Comparison of ENCODE assay signal across 9 cellular contexts in the genomic region with DNA sequence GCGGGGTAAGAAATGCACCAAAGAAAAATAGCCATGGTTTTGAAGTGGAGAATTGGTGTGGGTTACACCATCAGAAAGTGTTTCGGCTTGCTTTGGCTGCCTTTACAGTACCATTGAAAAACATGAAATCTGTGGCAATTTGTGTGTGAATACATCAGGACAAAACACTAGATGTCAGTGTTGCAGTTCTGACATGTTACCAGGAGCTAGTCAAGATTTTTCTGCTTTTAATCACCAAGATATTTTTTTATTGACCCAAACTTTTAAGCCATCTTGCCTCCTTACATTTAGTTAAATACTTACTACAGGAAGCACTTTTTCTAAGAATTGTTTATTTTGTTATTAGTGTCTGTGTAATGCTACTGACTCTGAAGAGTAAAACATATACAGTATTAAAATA. TPM values are rescaled to one million over a fixed set of nuclear protein-coding genes. Genes with fewer than 3 reads are reported as not detected.
DNase-seq lines count a peak whose midpoint lies in the region; ATAC-seq, FAIRE-seq and TF ChIP-seq lines count a peak whose summit lies in the region.
"Had no signal": no experiment of that assay in that cellular context is flagged by ENCODE, and none has a peak within 500 bp of the region (broad histone marks: within the 10 kb centered on the region; RNA-seq: fewer than 3 reads in every experiment).

No MANE protein-coding gene starts in this region.

- in situ Hi-C loops in GM13977 (cut with MboI; ENCODE audit: low pct_unique_long_range_greater_than_20kb, low sequenced_read_pairs, unreplicated experiment) = no loop called here

- no peak for FAIRE-seq in A549 (lab: Jason Lieb, UNC)

- TF ChIP-seq CTCF in A549 (IDR thresholded peaks at IDR 0.05) (peak; percentile 75), GM13977 (IDR thresholded peaks at IDR 0.05; ENCODE audit: extremely low read depth, insufficient read depth, missing control alignments) (peak; percentile 29), neural crest cell (conservative IDR thresholded peaks at IDR 0.05) (peak; percentile 63)

- TF ChIP-seq POLR2A in A549 (IDR thresholded peaks at IDR 0.05; ENCODE audit: low read length) = no peak

- ATAC-seq in A549 (peak; percentile 77 to 88; a peak in 5 of 6 replicates), GM21423 (IDR thresholded peaks at IDR 0.05; ENCODE audit: unreplicated experiment) (no peak), HG02759 (IDR thresholded peaks at IDR 0.05; ENCODE audit: unreplicated experiment) (no peak)

- peak; percentile 26 to 62 for DNase-seq in A549 (ENCODE audit: low read depth in 1 of 2, low spot score in 1 of 2)
- DNase-seq in GM13977 (ENCODE audit: low spot score) = no peak
- peak; percentile 57 for DNase-seq in NAMALWA (ENCODE audit: low spot score)
- DNase-seq in cerebellar cortex (ENCODE audit: low spot score) = peak; percentile 47
- DNase-seq in neural crest cell (ENCODE audit: low read depth, low spot score) = no peak
- no peak for DNase-seq in activated CD4-positive, alpha-beta T cell treated with anti-CD3 and anti-CD28 coated beads, Interleukin-2, amount 10 ng/mL, durations not matched to agents 24 days and 14 days

- no peak overlapping the region for H3K27ac ChIP-seq in A549

- H3K27me3 Mint-ChIP-seq in neural crest cell (ENCODE audit: low read depth) = no peaks in the 10 kb centered on the region
- H3K27me3 Mint-ChIP-seq in activated CD4-positive, alpha-beta T cell treated with anti-CD3 and anti-CD28 coated beads, Interleukin-2, amount 10 ng/mL, durations not matched to agents 24 days and 14 days = no peaks in the 10 kb centered on the region
- H3K27me3 Mint-ChIP-seq: dendritic cell treated with granulocyte-macrophage colony-stimulating factor and Interleukin-4, amounts not matched to agents 40 ng/mL and 50 ng/mL, for 4 days had no signal

- H3K4me1 ChIP-seq in A549 = peaks cover 28% of the 10 kb centered on the region

- H3K27ac Mint-ChIP-seq in neural crest cell (ENCODE audit: unreplicated experiment) = peak overlapping the region; percentile 2
- no peak overlapping the region for H3K27ac Mint-ChIP-seq in activated CD4-positive, alpha-beta T cell treated with anti-CD3 and anti-CD28 coated beads, Interleukin-2, amount 10 ng/mL, durations not matched to agents 24 days and 14 days
- H3K27ac Mint-ChIP-seq: dendritic cell treated with granulocyte-macrophage colony-stimulating factor and Interleukin-4, amounts not matched to agents 40 ng/mL and 50 ng/mL, for 4 days had no signal

- H3K4me1 Mint-ChIP-seq in neural crest cell = peaks cover 3% of the 10 kb centered on the region
- no peaks in the 10 kb centered on the region for H3K4me1 Mint-ChIP-seq in activated CD4-positive, alpha-beta T cell treated with anti-CD3 and anti-CD28 coated beads, Interleukin-2, amount 10 ng/mL, durations not matched to agents 24 days and 14 days

- intact Hi-C loops in activated CD4-positive, alpha-beta T cell treated with anti-CD3 and anti-CD28 coated beads, Interleukin-2, amount 10 ng/mL, durations not matched to agents 24 days and 14 days (cut with micrococcal nuclease) = no loop called here

- WGBS in A549 (ENCODE audit: missing lambda C conversion rate) = 27% methylated on average over 2 of the region's 2 CpGs

- POLR2A ChIA-PET in A549 (lab: Yijun Ruan, JAX) = interaction anchor here (0.6 to 1.0 kb wide), 2 partner anchors 15 to 47 kb away, joined by 3 read pairs; no protein-coding TSS in a partner anchor

- CTCF ChIA-PET in A549 (lab: Yijun Ruan, JAX) = interaction anchor here (0.7 to 2.7 kb wide), 11 partner anchors 11 to 1513 kb away, joined by 3 to 11 read pairs (median 5); no protein-coding TSS in a partner anchor

- no peak overlapping the region for H3K4me3 Mint-ChIP-seq in neural crest cell
- H3K4me3 Mint-ChIP-seq in activated CD4-positive, alpha-beta T cell treated with anti-CD3 and anti-CD28 coated beads, Interleukin-2, amount 10 ng/mL, durations not matched to agents 24 days and 14 days = no peak overlapping the region
- H3K4me3 Mint-ChIP-seq: dendritic cell treated with granulocyte-macrophage colony-stimulating factor and Interleukin-4, amounts not matched to agents 40 ng/mL and 50 ng/mL, for 4 days had no signal

- no peaks in the 10 kb centered on the region for H3K9me3 ChIP-seq in A549

- no peaks in the 10 kb centered on the region for H3K36me3 Mint-ChIP-seq in neural crest cell (ENCODE audit: low read depth)
- H3K36me3 Mint-ChIP-seq in activated CD4-positive, alpha-beta T cell treated with anti-CD3 and anti-CD28 coated beads, Interleukin-2, amount 10 ng/mL, durations not matched to agents 24 days and 14 days (ENCODE audit: low read depth) = peaks cover 6% of the 10 kb centered on the region

- H3K4me2 ChIP-seq in A549 = peak overlapping the region; percentile 26; the same call in 1 of the 3 replicates

- TF ChIP-seq EP300 in A549 (IDR thresholded peaks at IDR 0.05) = no peak

- no peaks in the 10 kb centered on the region for H3K9me3 Mint-ChIP-seq in neural crest cell
- H3K9me3 Mint-ChIP-seq in activated CD4-positive, alpha-beta T cell treated with anti-CD3 and anti-CD28 coated beads, Interleukin-2, amount 10 ng/mL, durations not matched to agents 24 days and 14 days = no peaks in the 10 kb centered on the region
- H3K9me3 Mint-ChIP-seq: dendritic cell treated with granulocyte-macrophage colony-stimulating factor and Interleukin-4, amounts not matched to agents 40 ng/mL and 50 ng/mL, for 4 days had no signal

- H3K4me3 ChIP-seq in A549 = no peak overlapping the region

- peak; percentile 68 to 70 for TF ChIP-seq RAD21 in A549 (conservative IDR thresholded peaks at IDR 0.05 in 1 of 2, IDR thresholded peaks at IDR 0.05 in 1 of 2)

TF ChIP-seq in A549, 52 proteins besides CTCF, POLR2A, EP300 and RAD21:
- TF ChIP-seq EHMT2 (IDR thresholded peaks at IDR 0.05; ENCODE audit: low read depth) (no peak), TFCP2L1 (CRISPR knock-in tag; IDR thresholded peaks at IDR 0.05) (no peak), SMC3 (IDR thresholded peaks at IDR 0.05) (peak; percentile 65)
- TF ChIP-seq, protein P1, sequence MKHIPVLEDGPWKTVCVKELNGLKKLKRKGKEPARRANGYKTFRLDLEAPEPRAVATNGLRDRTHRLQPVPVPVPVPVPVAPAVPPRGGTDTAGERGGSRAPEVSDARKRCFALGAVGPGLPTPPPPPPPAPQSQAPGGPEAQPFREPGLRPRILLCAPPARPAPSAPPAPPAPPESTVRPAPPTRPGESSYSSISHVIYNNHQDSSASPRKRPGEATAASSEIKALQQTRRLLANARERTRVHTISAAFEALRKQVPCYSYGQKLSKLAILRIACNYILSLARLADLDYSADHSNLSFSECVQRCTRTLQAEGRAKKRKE (CRISPR knock-in tag; IDR thresholded peaks at IDR 0.05; ENCODE audit: low read depth) = no peak

RNA-seq across cellular contexts. Expression of gene RRP15, which starts 14.3 kb away (rescaled TPM):
- polyA plus RNA-seq in A549 (2011; rRNA removed) = 6.9 and 19.5 TPM in 2 replicates
- 1.7 and 2.4 TPM in 2 replicates for polyA plus RNA-seq in A549 (2012; cell fraction: cytosol; rRNA removed)
- polyA plus RNA-seq in A549 (2012; cell fraction: nucleus; rRNA removed) = 0.95 and 1.8 TPM in 2 replicates
- 15.6 to 20.6 TPM (median 16.1 TPM) in 3 replicates for polyA plus RNA-seq in A549 (2017; fragmentation: RNase III; extraction: RNeasy Plus Mini Kit Qiagen cat#74134 plus additional on column Dnase treatment)
- 5.8 and 6.6 TPM in 2 replicates for polyA minus RNA-seq in A549 (2011; rRNA and poly(A)+ RNA removed)
- 34.9 and 35.2 TPM in 2 replicates for total RNA-seq in neural crest cell
- total RNA-seq in activated CD4-positive, alpha-beta T cell treated with anti-CD3 and anti-CD28 coated beads, Interleukin-2, amount 10 ng/mL, durations not matched to agents 24 days and 14 days = 41.0 and 44.7 TPM in 2 replicates

RNA-seq across cellular contexts. Expression of gene TGFB2, which starts 45.7 kb away (rescaled TPM):
- 65.8 and 67.6 TPM in 2 replicates for polyA plus RNA-seq in A549 (2011; rRNA removed)
- 7.8 and 9.4 TPM in 2 replicates for polyA plus RNA-seq in A549 (2012; cell fraction: cytosol; rRNA removed)
- polyA plus RNA-seq in A549 (2012; cell fraction: nucleus; rRNA removed) = 9.4 and 13.3 TPM in 2 replicates
- 29.7 to 40.6 TPM (median 34.0 TPM) in 3 replicates for polyA plus RNA-seq in A549 (2017; fragmentation: RNase III; extraction: RNeasy Plus Mini Kit Qiagen cat#74134 plus additional on column Dnase treatment)
- 33.4 and 43.9 TPM in 2 replicates for polyA minus RNA-seq in A549 (2011; rRNA and poly(A)+ RNA removed)
- 11.4 and 14.0 TPM in 2 replicates for total RNA-seq in neural crest cell
- not detected in 2 replicates for total RNA-seq in activated CD4-positive, alpha-beta T cell treated with anti-CD3 and anti-CD28 coated beads, Interleukin-2, amount 10 ng/mL, durations not matched to agents 24 days and 14 days

Comparison
In these comparisons a context has a peak if more than half of its experiments do, and no peak if none do; other contexts are left out.
1. ATAC-seq: peak in A549 (2 of 2); none in GM21423 (single experiment) and HG02759 (single experiment).
2. DNase-seq: peak in A549 (2 of 2), NAMALWA (single experiment) and cerebellar cortex (single experiment); none in GM13977 (single experiment), neural crest cell (single experiment) and activated CD4-positive, alpha-beta T cell treated with anti-CD3 and anti-CD28 coated beads, Interleukin-2, amount 10 ng/mL, durations not matched to agents 24 days and 14 days (single experiment).
3. RNA of gene TGFB2, which starts 45.7 kb away (total RNA-seq): 11.4 to 14.0 TPM in neural crest cell; not detected in activated CD4-positive, alpha-beta T cell treated with anti-CD3 and anti-CD28 coated beads, Interleukin-2, amount 10 ng/mL, durations not matched to agents 24 days and 14 days; every median in the first group is over 10 times any median in the second.
4. Peak in every context shown above with its lines, with median percentiles within 50 percentile points of each other: CTCF ChIP-seq.